In the genomic region with DNA sequence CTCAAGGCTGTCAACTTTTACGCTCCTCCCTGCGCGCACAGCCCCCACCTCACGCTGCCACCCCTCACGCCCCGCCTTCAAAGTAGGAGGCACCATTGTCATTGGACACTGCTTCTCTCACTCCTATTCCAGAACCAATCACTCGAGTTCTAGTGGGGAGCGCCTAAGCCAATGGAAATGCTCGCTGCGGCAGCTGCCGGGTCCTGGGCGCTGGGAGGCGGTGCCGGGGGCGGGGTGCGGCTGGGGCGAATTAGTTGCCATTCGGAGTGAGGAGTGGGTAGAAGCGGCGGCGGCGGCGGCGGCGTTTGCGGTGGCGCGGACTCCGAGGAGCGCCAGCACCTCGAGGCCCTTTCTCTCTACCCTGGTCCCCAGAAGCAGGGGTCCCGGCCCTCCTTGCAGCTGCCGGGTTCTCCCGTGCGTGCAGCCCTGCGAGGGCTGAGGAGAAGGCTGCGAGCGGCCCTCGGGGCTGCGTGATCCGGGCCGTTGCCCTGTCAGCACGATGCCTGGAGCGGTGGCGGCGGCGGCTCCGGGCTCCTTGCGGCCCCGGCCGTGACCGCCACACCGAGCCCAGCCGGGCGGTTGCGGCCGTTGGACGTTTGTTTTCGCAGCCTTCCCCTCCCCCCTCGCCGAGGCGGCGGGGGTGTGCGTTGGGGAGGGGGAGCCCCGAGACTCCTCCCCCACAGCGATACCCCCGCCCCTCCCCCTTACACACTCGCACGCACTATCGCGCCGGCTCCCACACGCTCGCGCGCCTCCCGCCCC, we compare ENCODE assay signal across 8 cellular contexts. TPM values are rescaled to one million over a fixed set of nuclear protein-coding genes. Genes with fewer than 3 reads are reported as not detected.
DNase-seq lines count a peak whose midpoint lies in the region; ATAC-seq and TF ChIP-seq lines count a peak whose summit lies in the region.

A gene (plus strand): TSS at position 253 of the 762 bp plus-strand sequence. CDS start 555 bp downstream, outside the sequence.

- H3K36me3 ChIP-seq in KMS-11 (ENCODE audit: insufficient read depth) (no peaks in the 10 kb centered on the region), Peyer's patch (no peaks in the 10 kb centered on the region), esophagus muscularis mucosa (no peaks in the 10 kb centered on the region), muscle layer of duodenum (ENCODE audit: control insufficient read depth in 1 of 2, insufficient read depth in 2 of 2, low read length in 2 of 2) (peaks cover 0 to 3% of the 10 kb centered on the region in 2 donors)

- H3K9me3 ChIP-seq in Peyer's patch = no peaks in the 10 kb centered on the region
- no peaks in the 10 kb centered on the region for H3K9me3 ChIP-seq in esophagus muscularis mucosa
- no peaks in the 10 kb centered on the region for H3K9me3 ChIP-seq in muscle layer of duodenum (ENCODE audit: control insufficient read depth in 1 of 2, low read length in 2 of 2)

- DNase-seq in DMS53 treated with DMSO at 0.1 percent for 48 hours (lab: John Stamatoyannopoulos, UW; ENCODE audit: unreplicated experiment) (peak; percentile 99), Peyer's patch (peak; percentile 95 to 98 (median 97)), esophagus muscularis mucosa (ENCODE audit: extremely low spot score) (peak; percentile 99)
- peak; percentile 96 to 97 for DNase-seq in activated T-cell treated with anti-CD3 and anti-CD28 coated beads, Interleukin-2, amount 50 U/mL, for 48 hours
- DNase-seq in stimulated activated CD8-positive, alpha-beta memory T cell treated with anti-CD3 and anti-CD28 coated beads, Interleukin-7, amount 100 ng/mL, for 4 hours (ENCODE audit: low read depth in 2 of 2) = peak; percentile 95 to 96

- peak within 1 kb of the TSS; percentile 69 for H2AFZ ChIP-seq in KMS-11 (ENCODE audit: low read depth)

- H3K27me3 ChIP-seq in KMS-11 (ENCODE audit: insufficient read depth, low read depth) (no peaks in the 10 kb centered on the region), Peyer's patch (no peaks in the 10 kb centered on the region), esophagus muscularis mucosa (no peaks in the 10 kb centered on the region), muscle layer of duodenum (ENCODE audit: low read depth, low read length) (no peaks in the 10 kb centered on the region)

- H4K20me1 ChIP-seq in KMS-11 (ENCODE audit: insufficient read depth) = no peaks in the 10 kb centered on the region

- H3K79me2 ChIP-seq in KMS-11 (ENCODE audit: insufficient read depth, low read depth) = peaks cover 41% of the 10 kb centered on the region

- no peak for TF ChIP-seq CTCF in KMS-11 (conservative IDR thresholded peaks at IDR 0.05; ENCODE audit: low read depth, low read length)
- TF ChIP-seq CTCF in Peyer's patch (IDR thresholded peaks at IDR 0.05) = no peak
- TF ChIP-seq CTCF in esophagus muscularis mucosa (IDR thresholded peaks at IDR 0.05) = no peak

- TF ChIP-seq POLR2A in Peyer's patch (IDR thresholded peaks at IDR 0.05) (peak; percentile 76 to 83), esophagus muscularis mucosa (IDR thresholded peaks at IDR 0.05; ENCODE audit: low read depth) (peak; percentile 47)

- H3K27ac ChIP-seq in KMS-11 = peak within 1 kb of the TSS; percentile 85
- peak within 1 kb of the TSS; percentile 89 to 100 (median 97) for H3K27ac ChIP-seq in Peyer's patch
- peak within 1 kb of the TSS; percentile 90 to 94 (median 94) for H3K27ac ChIP-seq in esophagus muscularis mucosa (replicated peaks in 1 of 4)
- H3K27ac ChIP-seq in muscle layer of duodenum (ENCODE audit: low read length) = peak within 1 kb of the TSS; percentile 79

- TF ChIP-seq EP300 in esophagus muscularis mucosa (IDR thresholded peaks at IDR 0.05) = no peak

- H3K4me3 ChIP-seq in KMS-11 (IDR thresholded peaks at IDR 0.05; ENCODE audit: insufficient read depth, low read depth, low read length) (no peak within 1 kb of the TSS), Peyer's patch (peak within 1 kb of the TSS; percentile 70 to 100 (median 96)), esophagus muscularis mucosa (peak within 1 kb of the TSS; percentile 88 to 99 (median 98)), muscle layer of duodenum (ENCODE audit: low read depth in 1 of 2, low read length in 2 of 2) (peak within 1 kb of the TSS; percentile 95 to 96)

- H3K4me1 ChIP-seq in KMS-11 (ENCODE audit: low read depth, poor library complexity, severe bottlenecking) = peaks cover 58% of the 10 kb centered on the region
- peaks cover 0 to 12% (median 0%) of the 10 kb centered on the region in 4 donors for H3K4me1 ChIP-seq in Peyer's patch
- H3K4me1 ChIP-seq in esophagus muscularis mucosa = peaks cover 12 to 28% (median 19%) of the 10 kb centered on the region in 4 donors
- peaks cover 0 to 19% of the 10 kb centered on the region in 2 donors for H3K4me1 ChIP-seq in muscle layer of duodenum (ENCODE audit: control insufficient read depth in 1 of 2, insufficient read depth in 2 of 2, low read length in 2 of 2)

- H3K4me2 ChIP-seq in KMS-11 = peak within 1 kb of the TSS; percentile 69

- intact Hi-C loops in esophagus muscularis mucosa (cut with DNase I) = loop anchor here (10.0 kb wide), 1 partner anchor 274 kb away; no protein-coding TSS in a partner anchor

- H3K9ac ChIP-seq in KMS-11 = peak within 1 kb of the TSS; percentile 78

- peak; percentile 79 for ATAC-seq in GM21737 (IDR thresholded peaks at IDR 0.05; ENCODE audit: unreplicated experiment)

- 0% methylated on average over 6 of the region's 77 CpGs for WGBS in esophagus muscularis mucosa

RNA-seq across cellular contexts. Expression of the gene that starts here (rescaled TPM):
- total RNA-seq in Peyer's patch (10 to 100 TPM in 1 of 4 donors, 1 to 10 TPM in 3; 5.1 to 33.8 (median 7.9) TPM), esophagus muscularis mucosa (1 to 10 TPM; 2.8 to 8.3 (median 4.8) TPM)
